In genomic region chr12:113103756-113104450, GRCh38 we compare ENCODE assay signal across 8 cellular contexts. TPM values are rescaled to one million over a fixed set of nuclear protein-coding genes. Genes with fewer than 3 reads are reported as not detected.
A peak's percentile ranks its signal among the peaks of the same experiment; 100 is the strongest.
DNase-seq lines count a peak whose midpoint lies in the region; ATAC-seq and TF ChIP-seq lines count a peak whose summit lies in the region.

No MANE protein-coding gene starts in this region.

- H2BK15ac ChIP-seq in IMR-90 (ENCODE audit: low read depth, low read length), result no peak overlapping the region

- H3K79me1 ChIP-seq in IMR-90 (ENCODE audit: low read depth in 1 of 2, low read length in 2 of 2), result no peaks in the 10 kb centered on the region

- intact Hi-C loops in IMR-90 (cut with micrococcal nuclease), result no loop called here
- intact Hi-C loops in PC-9 (cut with micrococcal nuclease; ENCODE audit: unreplicated experiment), result no loop called here

- no peak for TF ChIP-seq RAD21 in IMR-90 (IDR thresholded peaks at IDR 0.05; ENCODE audit: low read length)

- TF ChIP-seq CTCF in IMR-90 (conservative IDR thresholded peaks at IDR 0.05; ENCODE audit: low read depth, low read length) (no peak), PC-9 (conservative IDR thresholded peaks at IDR 0.05) (no peak)

- no peak overlapping the region for H4K5ac ChIP-seq in IMR-90 (ENCODE audit: low read depth, low read length)

- no peak overlapping the region for H2BK20ac ChIP-seq in IMR-90 (ENCODE audit: low read depth, low read length)

- H2BK5ac ChIP-seq in IMR-90 (ENCODE audit: low read depth, low read length, poor library complexity, severe bottlenecking), result no peak overlapping the region

- H3K36me3 ChIP-seq in IMR-90 (ENCODE audit: control insufficient read depth, insufficient read depth, low read length) (no peaks in the 10 kb centered on the region), PC-9 (ENCODE audit: low read depth) (0 out of 2 replicates have a peak, but pooled peaks cover 4% of the 10 kb centered on the region)

- no peak for TF ChIP-seq POLR2A in IMR-90 (IDR thresholded peaks at IDR 0.05; ENCODE audit: low read depth, low read length)

- BruUV-seq in IMR-90 (replicated peaks; lab: Mats Ljungman, UMichigan), result no TSS peak
- no TSS peak for BruUV-seq in PC-9 (replicated peaks; lab: Mats Ljungman, UMichigan)

- no peak for ATAC-seq in IMR-90 (ENCODE audit: low read depth)
- ATAC-seq in GM21825 (IDR thresholded peaks at IDR 0.05; ENCODE audit: unreplicated experiment), result no peak

- DNase-seq in IMR-90 (no peak), activated T-cell treated with anti-CD3 and anti-CD28 coated beads for 1 hour (ENCODE audit: low read depth) (peak; percentile 41), NCI-H774 (lab: John Stamatoyannopoulos, UW) (no peak), PC-9 (no peak), medulla oblongata (ENCODE audit: extremely low spot score) (no peak)
- peak; percentile 14 for DNase-seq in stimulated activated CD8-positive, alpha-beta memory T cell treated with anti-CD3 and anti-CD28 coated beads, Interleukin-12 subunit alpha, Interleukin-12 subunit beta, amount 100 ng/mL, for 4 hours (ENCODE audit: low read depth)

- no peaks in the 10 kb centered on the region for H3K9me3 ChIP-seq in IMR-90 (ENCODE audit: control insufficient read depth, insufficient read depth, low read length)
- H3K9me3 ChIP-seq in PC-9 (ENCODE audit: insufficient read depth, low read depth), result no peaks in the 10 kb centered on the region

- H3K4me1 ChIP-seq in IMR-90 (ENCODE audit: control insufficient read depth, insufficient read depth, low read length) (no peaks in the 10 kb centered on the region), PC-9 (replicated peaks; ENCODE audit: insufficient read depth) (0 out of 2 replicates have a peak, but pooled peaks cover 1% of the 10 kb centered on the region)

- H3F3A ChIP-seq in PC-9 (ENCODE audit: insufficient read depth, low read depth), result peaks cover 6% of the 10 kb centered on the region; the same call in 1 of the 2 replicates

- 5% methylated on average over 14 of the region's 43 CpGs; no CpG with 5 or more reads in 1 of the 2 experiments for WGBS in IMR-90 (ENCODE audit: extremely low coverage in 2 of 2, insufficient read length in 1 of 2), 2 experiments

- H3K27ac ChIP-seq in IMR-90 (ENCODE audit: insufficient read depth, low read length) (no peak overlapping the region), PC-9 (no peak overlapping the region)

- H2AFZ ChIP-seq in IMR-90 (replicated peaks; ENCODE audit: low read length, poor library complexity), result peak overlapping the region; percentile 43
- H2AFZ ChIP-seq in PC-9, result no peak overlapping the region

- H3K27me3 ChIP-seq in IMR-90 (ENCODE audit: control insufficient read depth, insufficient read depth, low read length) (peaks cover 5% of the 10 kb centered on the region; the same call in 1 of the 2 replicates), PC-9 (ENCODE audit: insufficient read depth, low read depth) (no peaks in the 10 kb centered on the region)

- no peak overlapping the region for H4K8ac ChIP-seq in IMR-90 (ENCODE audit: low read depth in 2 of 2, low read length in 2 of 2)

- H3K4me3 ChIP-seq in IMR-90 (ENCODE audit: insufficient read depth, low read depth, low read length), result no peak overlapping the region
- H3K4me3 ChIP-seq in iPS-11a (ENCODE audit: low read depth, low read length), result peak overlapping the region; percentile 45
- no peak overlapping the region for H3K4me3 ChIP-seq in PC-9

- H3K23ac ChIP-seq in IMR-90 (ENCODE audit: low read depth, low read length), result no peak overlapping the region

- H2BK120ac ChIP-seq in IMR-90 (ENCODE audit: low read depth, low read length), result no peak overlapping the region

- H2AK9ac ChIP-seq in IMR-90 (replicated peaks; ENCODE audit: low read depth, low read length, poor library complexity), result no peak overlapping the region

- no peak overlapping the region for H4K91ac ChIP-seq in IMR-90 (ENCODE audit: insufficient read depth, low read depth, low read length)

- H3K4me2 ChIP-seq in IMR-90 (ENCODE audit: low read depth, low read length), result no peak overlapping the region
- no peak overlapping the region for H3K4me2 ChIP-seq in PC-9

- H3K14ac ChIP-seq in IMR-90 (replicated peaks; ENCODE audit: low read depth, low read length), result no peak overlapping the region

- no peaks in the 10 kb centered on the region for H3K9me2 ChIP-seq in PC-9 (ENCODE audit: insufficient read depth)

- dilution Hi-C loops in IMR-90 (cut with HindIII; ENCODE audit: low sequenced_read_pairs, unreplicated experiment), result no loop called here

- H3K56ac ChIP-seq in IMR-90 (ENCODE audit: extremely low read depth, insufficient read depth, low read length), result no peak overlapping the region

- no peaks in the 10 kb centered on the region for H3K79me2 ChIP-seq in PC-9 (ENCODE audit: low read depth)

- POLR2A ChIA-PET in IMR-90 (lab: Charles Lee; ENCODE audit: unreplicated experiment) (no interaction called here), PC-9 (lab: Charles Lee; ENCODE audit: unreplicated experiment) (no interaction called here)

- no peak overlapping the region for H3K4ac ChIP-seq in IMR-90 (ENCODE audit: low read depth, low read length)

- no peak overlapping the region for H3K18ac ChIP-seq in IMR-90 (ENCODE audit: low read depth, low read length)

- no peaks in the 10 kb centered on the region for H3K9me1 ChIP-seq in IMR-90 (ENCODE audit: insufficient read depth, low read length)

- no peak overlapping the region for H3K9ac ChIP-seq in IMR-90 (ENCODE audit: low read depth, low read length)

- in situ Hi-C loops in IMR-90 (cut with MboI; ENCODE audit: low sequenced_read_pairs), result no loop called here

- H4K20me1 ChIP-seq in IMR-90 (ENCODE audit: insufficient read depth, low read length) (no peaks in the 10 kb centered on the region), PC-9 (ENCODE audit: insufficient read depth) (no peaks in the 10 kb centered on the region)

- CTCF ChIA-PET in IMR-90 (lab: Yijun Ruan, JAX) (no interaction called here), PC-9 (lab: Charles Lee) (interaction anchor here (0.6 kb wide), 2 partner anchors 45 to 49 kb away, joined by 6 to 7 read pairs; partner anchors contain the start of gene CFAP73)

- no peak overlapping the region for H2AK5ac ChIP-seq in IMR-90 (ENCODE audit: low read depth, low read length)

TF ChIP-seq in IMR-90, 13 proteins besides CTCF, POLR2A, EP300 and RAD21:
- no peak for TF ChIP-seq RCOR1 (IDR thresholded peaks at IDR 0.05; ENCODE audit: insufficient replicate concordance, low read length)
- TF ChIP-seq CHD1 (IDR thresholded peaks at IDR 0.05; ENCODE audit: low read depth, low read length), result no peak
- no peak for TF ChIP-seq CEBPB (IDR thresholded peaks at IDR 0.05; ENCODE audit: low read depth, low read length)
- no peak for TF ChIP-seq SMC3 (IDR thresholded peaks at IDR 0.05; ENCODE audit: low read depth, low read length)
- TF ChIP-seq BHLHE40 (IDR thresholded peaks at IDR 0.05; ENCODE audit: low read depth, low read length), result no peak
- TF ChIP-seq USF2 (IDR thresholded peaks at IDR 0.05; ENCODE audit: low read depth, low read length), result no peak
TF ChIP-seq in IMR-90: peak in this region for 0.

RNA-seq across cellular contexts. Expression of gene RASAL1, which starts 31.7 kb away (rescaled TPM):
- total RNA-seq in IMR-90 (2012; rRNA removed) (not detected in 2 replicates), PC-9 (2021) (14.9 and 23.6 TPM in 2 replicates)
- not detected in 2 replicates for polyA plus RNA-seq in IMR-90 (2012; rRNA removed)
- not detected in 2 replicates for polyA plus RNA-seq in IMR-90 (2012; cell fraction: cytosol; rRNA removed)
- not detected in 2 replicates for polyA plus RNA-seq in IMR-90 (2012; cell fraction: nucleus; rRNA removed; ENCODE audit: low replicate concordance)

RNA-seq across cellular contexts. Expression of gene CFAP73, which starts 45.6 kb away (rescaled TPM):
- total RNA-seq in IMR-90 (2012; rRNA removed) (not detected in 2 replicates), PC-9 (2021) (1.3 and 1.9 TPM in 2 replicates)
- not detected in 2 replicates for polyA plus RNA-seq in IMR-90 (2012; rRNA removed)
- polyA plus RNA-seq in IMR-90 (2012; cell fraction: cytosol; rRNA removed), result not detected in 2 replicates
- polyA plus RNA-seq in IMR-90 (2012; cell fraction: nucleus; rRNA removed; ENCODE audit: low replicate concordance), result not detected in 2 replicates

RNA-seq across cellular contexts. Expression of gene DTX1, which starts 47.4 kb away (rescaled TPM):
- not detected in 2 replicates for total RNA-seq in IMR-90 (2012; rRNA removed)
- polyA plus RNA-seq in IMR-90 (2012; rRNA removed), result not detected in 2 replicates
- polyA plus RNA-seq in IMR-90 (2012; cell fraction: cytosol; rRNA removed), result 0.01 TPM in 1 of 2 replicates, not detected in the other
- polyA plus RNA-seq in IMR-90 (2012; cell fraction: nucleus; rRNA removed; ENCODE audit: low replicate concordance), result 0.05 and 0.50 TPM in 2 replicates
- total RNA-seq in PC-9 (2021), result 0.13 and 0.25 TPM in 2 replicates

Comparison
In these comparisons a context has a peak if more than half of its experiments do, and no peak if none do; other contexts are left out.
1. DNase-seq: peak in activated T-cell treated with anti-CD3 and anti-CD28 coated beads for 1 hour (single experiment) and stimulated activated CD8-positive, alpha-beta memory T cell treated with anti-CD3 and anti-CD28 coated beads, Interleukin-12 subunit alpha, Interleukin-12 subunit beta, amount 100 ng/mL, for 4 hours (single experiment); none in IMR-90 (single experiment), NCI-H774 (single experiment), PC-9 (0 of 2) and medulla oblongata (single experiment).
2. RNA of gene RASAL1, which starts 31.7 kb away (total RNA-seq): 14.9 to 23.6 TPM in PC-9; not detected in IMR-90; every median in the first group is over 10 times any median in the second.